Comparison of ENCODE assay signal across 10 cellular contexts in the genomic region with DNA sequence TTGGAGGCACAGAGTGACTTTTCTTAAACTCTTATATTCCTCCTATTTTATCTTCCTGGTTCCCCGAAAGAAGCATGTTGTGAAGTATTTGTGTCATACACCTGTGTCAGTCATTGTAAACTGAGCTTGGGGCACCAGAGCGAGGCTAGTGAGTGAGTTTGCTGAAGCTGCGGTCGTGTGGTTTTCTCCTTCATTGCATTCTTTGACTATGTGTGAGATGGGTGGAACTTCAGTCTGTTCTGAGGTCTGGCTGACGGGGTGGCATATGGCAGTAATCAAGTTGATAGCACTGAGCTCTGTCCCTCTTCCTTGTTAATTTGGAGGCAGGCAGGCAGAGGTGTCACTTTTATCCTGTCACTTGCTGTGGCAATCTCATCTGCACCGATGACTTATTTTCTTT. TPM values are rescaled to one million over a fixed set of nuclear protein-coding genes. Genes with fewer than 3 reads are reported as not detected.
DNase-seq lines count a peak whose midpoint lies in the region; ATAC-seq and TF ChIP-seq lines count a peak whose summit lies in the region.
"Had no signal": no experiment of that assay in that cellular context is flagged by ENCODE, and none has a peak within 500 bp of the region (broad histone marks: within the 10 kb centered on the region; RNA-seq: fewer than 3 reads in every experiment).

No MANE protein-coding gene starts in this region.

- H3K4me1 ChIP-seq in Peyer's patch (peaks cover 0 to 35% (median 3%) of the 10 kb centered on the region in 4 donors), left lung (peaks cover 14 to 76% of the 10 kb centered on the region in 2 donors)

- peak; percentile 58 for ATAC-seq in GM18508 (IDR thresholded peaks at IDR 0.05; ENCODE audit: insufficient read depth, unreplicated experiment)
- peak; percentile 56 for ATAC-seq in HG02759 (IDR thresholded peaks at IDR 0.05; ENCODE audit: unreplicated experiment)
- ATAC-seq in left lung = no peak
- ATAC-seq: SK-N-SH treated with all-trans-retinoic acid at 6 μM for 48 hours had no signal

- peaks cover 0 to 4% (median 0%) of the 10 kb centered on the region in 3 donors for H3K36me3 ChIP-seq in Peyer's patch
- H3K36me3 ChIP-seq in left lung = no peaks in the 10 kb centered on the region

- intact Hi-C loops in left lung (cut with DNase I) (no loop called here), posterior cingulate gyrus (cut with DNase I) (loop anchor here (10.0 kb wide), 2 partner anchors 174 to 294 kb away; no protein-coding TSS in a partner anchor), posterior vena cava (cut with DNase I) (no loop called here)

- H3K27me3 ChIP-seq in Peyer's patch (no peaks in the 10 kb centered on the region), left lung (no peaks in the 10 kb centered on the region)

- POLR2A ChIA-PET in AG04449 (lab: Yijun Ruan, JAX) = no interaction called here

- CTCF ChIA-PET in AG04449 (lab: Yijun Ruan, JAX) = interaction anchor here (0.8 to 1.7 kb wide), 2 partner anchors 33 to 178 kb away, joined by 3 to 6 read pairs; no protein-coding TSS in a partner anchor

- H3K27ac ChIP-seq in Peyer's patch = no peak overlapping the region
- no peak overlapping the region for H3K27ac ChIP-seq in left lung

- H3K4me3 ChIP-seq in AG04449 (ENCODE audit: low read depth, low read length) (no peak overlapping the region), Peyer's patch (no peak overlapping the region), left lung (no peak overlapping the region)

- H3K9me3 ChIP-seq in Peyer's patch (no peaks in the 10 kb centered on the region), left lung (no peaks in the 10 kb centered on the region)

- no peak for TF ChIP-seq POLR2A in Peyer's patch (IDR thresholded peaks at IDR 0.05)

- DNase-seq in AG04449 (ENCODE audit: low read depth, low spot score) (peak; percentile 63), Peyer's patch (peak in 2 of 3 donors; percentile 81 to 86), occipital lobe (lab: John Stamatoyannopoulos, UW) (no peak), left lung (no peak), posterior cingulate gyrus (no peak), posterior vena cava (ENCODE audit: low spot score) (no peak)

- TF ChIP-seq CTCF in AG04449 (IDR thresholded peaks at IDR 0.05; ENCODE audit: insufficient read depth, low read length, missing control alignments) (no peak), Peyer's patch (IDR thresholded peaks at IDR 0.05) (no peak), left lung (IDR thresholded peaks at IDR 0.05) (no peak)

RNA-seq across cellular contexts. Expression of a gene that starts 4.2 kb away (rescaled TPM):
- 10 to 100 TPM; 33.8 to 74.0 (median 64.0) TPM for total RNA-seq in Peyer's patch
- total RNA-seq in occipital lobe = 61.9 TPM
- total RNA-seq in left lung = 10 to 100 TPM; 42.5 to 45.2 TPM
- total RNA-seq in posterior vena cava = 10 to 100 TPM; 30.7 to 34.1 TPM

RNA-seq across cellular contexts. Expression of a gene that starts 4.9 kb away (rescaled TPM):
- total RNA-seq in Peyer's patch = 10 to 100 TPM; 12.5 to 30.5 (median 13.9) TPM
- total RNA-seq in occipital lobe = 11.4 TPM
- 10 to 100 TPM; 16.4 to 24.4 TPM for total RNA-seq in left lung
- 10 to 100 TPM; 12.6 to 15.2 TPM for total RNA-seq in posterior vena cava

RNA-seq across cellular contexts. Expression of a gene that starts 24.5 kb away (rescaled TPM):
- total RNA-seq in Peyer's patch (10 to 100 TPM; 37.8 to 62.7 (median 52.3) TPM), occipital lobe (41.5 TPM), left lung (10 to 100 TPM; 32.5 to 34.7 TPM), posterior vena cava (10 to 100 TPM; 21.0 to 37.3 TPM)

RNA-seq across cellular contexts. Expression of a gene that starts 24.7 kb away (rescaled TPM):
- 10 to 100 TPM; 30.4 to 44.5 (median 36.9) TPM for total RNA-seq in Peyer's patch
- 28.7 TPM for total RNA-seq in occipital lobe
- 10 to 100 TPM; 31.5 to 48.8 TPM for total RNA-seq in left lung
- 10 to 100 TPM; 12.9 to 16.9 TPM for total RNA-seq in posterior vena cava

RNA-seq across cellular contexts. Expression of a gene that starts 47.6 kb away (rescaled TPM):
- total RNA-seq in Peyer's patch (not detected), occipital lobe (0.47 TPM), left lung (under 1 TPM; 0.12 to 0.29 TPM), posterior vena cava (not detected)
- total RNA-seq: endothelial cell of umbilical vein had no signal

Comparison
In these comparisons a context has a peak if more than half of its experiments do, and no peak if none do; other contexts are left out.
1. DNase-seq: peak in AG04449 (single experiment) and Peyer's patch (2 of 3); none in occipital lobe (single experiment), left lung (0 of 2), posterior cingulate gyrus (0 of 10) and posterior vena cava (single experiment).